In genomic region chr10:119496282-119496681, GRCh38 we compare ENCODE assay signal across 9 cellular contexts. TPM values are rescaled to one million over a fixed set of nuclear protein-coding genes. Genes with fewer than 3 reads are reported as not detected.
A peak's percentile ranks its signal among the peaks of the same experiment; 100 is the strongest.
DNase-seq lines count a peak whose midpoint lies in the region; ATAC-seq and TF ChIP-seq lines count a peak whose summit lies in the region.
"Had no signal": no experiment of that assay in that cellular context is flagged by ENCODE, and none has a peak within 500 bp of the region (broad histone marks: within the 10 kb centered on the region; RNA-seq: fewer than 3 reads in every experiment).

No MANE protein-coding gene starts in this region.

- CTCF ChIA-PET in CD8-positive, alpha-beta T cell (lab: Charles Lee): interaction anchor here (0.6 kb wide), 2 partner anchors 95 to 108 kb away, joined by 3 read pairs; no protein-coding TSS in a partner anchor

- no peaks in the 10 kb centered on the region for H3K9me3 ChIP-seq in CD8-positive, alpha-beta T cell (ENCODE audit: low read length)
- H3K9me3 ChIP-seq in suprapubic skin: no peaks in the 10 kb centered on the region
- H3K9me3 ChIP-seq in uterus: no peaks in the 10 kb centered on the region

- H3K4me1 ChIP-seq in CD8-positive, alpha-beta T cell (ENCODE audit: insufficient read depth, low read length): peaks cover 90% of the 10 kb centered on the region
- peaks cover 8% of the 10 kb centered on the region for H3K4me1 ChIP-seq in suprapubic skin
- H3K4me1 ChIP-seq in uterus: no peaks in the 10 kb centered on the region

- no peak overlapping the region for H3K4me3 ChIP-seq in CD8-positive, alpha-beta T cell (ENCODE audit: low read depth, low read length)
- no peak overlapping the region for H3K4me3 ChIP-seq in suprapubic skin
- H3K4me3 ChIP-seq in uterus: no peak overlapping the region

- TF ChIP-seq POLR2A in suprapubic skin (IDR thresholded peaks at IDR 0.05): no peak
- TF ChIP-seq POLR2A in uterus (IDR thresholded peaks at IDR 0.05): no peak

- WGBS in suprapubic skin: 71% methylated on average over 5 of the region's 6 CpGs

- intact Hi-C loops in CD8-positive, alpha-beta T cell (cut with DNase I, micrococcal nuclease): no loop called here
- intact Hi-C loops in uterus (cut with DNase I; ENCODE audit: low total_unique reads): no loop called here

- POLR2A ChIA-PET in CD8-positive, alpha-beta T cell (lab: Charles Lee): no interaction called here
- POLR2A ChIA-PET in activated naive CD8-positive, alpha-beta T cell treated with anti-CD3 and anti-CD28 coated beads, Interleukin-2, amount 10 ng/mL, durations not matched to agents 7 days and 5 days (lab: Charles Lee): interaction anchor here (1.0 kb wide), 1 partner anchor 46 kb away, joined by 3 read pairs; the partner anchor contains the start of gene RGS10

- DNase-seq in CD8-positive, alpha-beta T cell: peak in 1 of 7 experiments; percentile 35
- DNase-seq in activated naive CD8-positive, alpha-beta T cell treated with anti-CD3 and anti-CD28 coated beads, Interleukin-2, amount 10 ng/mL, durations not matched to agents 7 days and 5 days: peak; percentile 47
- no peak for DNase-seq in EL
- no peak for DNase-seq in suprapubic skin (ENCODE audit: low spot score in 2 of 2)
- DNase-seq in uterus: no peak
- DNase-seq in HFFc6: no peak

- H3K27me3 ChIP-seq in CD8-positive, alpha-beta T cell (ENCODE audit: insufficient read depth, low read length): no peaks in the 10 kb centered on the region
- no peaks in the 10 kb centered on the region for H3K27me3 ChIP-seq in suprapubic skin
- H3K27me3 ChIP-seq in uterus: no peaks in the 10 kb centered on the region

- no peak for TF ChIP-seq CTCF in CD8-positive, alpha-beta T cell (IDR thresholded peaks at IDR 0.05)
- TF ChIP-seq CTCF in suprapubic skin (IDR thresholded peaks at IDR 0.05) (no peak), uterus (IDR thresholded peaks at IDR 0.05) (no peak), HFFc6 (IDR thresholded peaks at IDR 0.05) (no peak)

- H3K27ac ChIP-seq in CD8-positive, alpha-beta T cell (ENCODE audit: low read depth, low read length): no peak overlapping the region
- H3K27ac ChIP-seq in suprapubic skin: no peak overlapping the region
- H3K27ac ChIP-seq in uterus: no peak overlapping the region

- H3K9me3 Mint-ChIP-seq in CD8-positive, alpha-beta T cell: no peaks in the 10 kb centered on the region
- H3K9me3 Mint-ChIP-seq in activated naive CD8-positive, alpha-beta T cell treated with anti-CD3 and anti-CD28 coated beads, Interleukin-2, amount 10 ng/mL, durations not matched to agents 7 days and 5 days: no peaks in the 10 kb centered on the region
- H3K9me3 Mint-ChIP-seq in HFFc6: no peaks in the 10 kb centered on the region

- H3K27me3 Mint-ChIP-seq in CD8-positive, alpha-beta T cell (ENCODE audit: low read depth): no peaks in the 10 kb centered on the region
- H3K27me3 Mint-ChIP-seq in activated naive CD8-positive, alpha-beta T cell treated with anti-CD3 and anti-CD28 coated beads, Interleukin-2, amount 10 ng/mL, durations not matched to agents 7 days and 5 days: no peaks in the 10 kb centered on the region
- peaks cover 5% of the 10 kb centered on the region for H3K27me3 Mint-ChIP-seq in HFFc6 (ENCODE audit: insufficient read depth)
- H3K27me3 Mint-ChIP-seq: brain had no signal

- no peak for ATAC-seq in CD8-positive, alpha-beta T cell
- peak; percentile 52 for ATAC-seq in GM19467 (IDR thresholded peaks at IDR 0.05; ENCODE audit: unreplicated experiment)
- ATAC-seq in HG03378 (IDR thresholded peaks at IDR 0.05; ENCODE audit: unreplicated experiment): peak; percentile 85
- ATAC-seq in activated naive CD8-positive, alpha-beta T cell treated with anti-CD3 and anti-CD28 coated beads, Interleukin-2, amount 10 ng/mL, durations not matched to agents 7 days and 5 days (ENCODE audit: low read depth): peak; percentile 53

- peak overlapping the region; percentile 2 for H3K4me3 Mint-ChIP-seq in CD8-positive, alpha-beta T cell
- H3K4me3 Mint-ChIP-seq in activated naive CD8-positive, alpha-beta T cell treated with anti-CD3 and anti-CD28 coated beads, Interleukin-2, amount 10 ng/mL, durations not matched to agents 7 days and 5 days: peak overlapping the region; percentile 32
- no peak overlapping the region for H3K4me3 Mint-ChIP-seq in HFFc6
- H3K4me3 Mint-ChIP-seq: brain had no signal

- H3K27ac Mint-ChIP-seq in CD8-positive, alpha-beta T cell: peak overlapping the region; percentile 99
- H3K27ac Mint-ChIP-seq in activated naive CD8-positive, alpha-beta T cell treated with anti-CD3 and anti-CD28 coated beads, Interleukin-2, amount 10 ng/mL, durations not matched to agents 7 days and 5 days: peak overlapping the region; percentile 73
- H3K27ac Mint-ChIP-seq in HFFc6: no peak overlapping the region

- no peak for TF ChIP-seq EP300 in suprapubic skin (IDR thresholded peaks at IDR 0.05)

- peaks cover 82% of the 10 kb centered on the region for H3K4me1 Mint-ChIP-seq in CD8-positive, alpha-beta T cell (ENCODE audit: low read depth)
- H3K4me1 Mint-ChIP-seq in activated naive CD8-positive, alpha-beta T cell treated with anti-CD3 and anti-CD28 coated beads, Interleukin-2, amount 10 ng/mL, durations not matched to agents 7 days and 5 days: peaks cover 74% of the 10 kb centered on the region
- H3K4me1 Mint-ChIP-seq in HFFc6 (ENCODE audit: low read depth): peaks cover 33% of the 10 kb centered on the region

- no peaks in the 10 kb centered on the region for H3K36me3 ChIP-seq in CD8-positive, alpha-beta T cell (ENCODE audit: insufficient read depth, low read length)
- H3K36me3 ChIP-seq in suprapubic skin: no peaks in the 10 kb centered on the region
- H3K36me3 ChIP-seq in uterus: no peaks in the 10 kb centered on the region

- peaks cover 26% of the 10 kb centered on the region for H3K36me3 Mint-ChIP-seq in CD8-positive, alpha-beta T cell
- peaks cover 23% of the 10 kb centered on the region for H3K36me3 Mint-ChIP-seq in activated naive CD8-positive, alpha-beta T cell treated with anti-CD3 and anti-CD28 coated beads, Interleukin-2, amount 10 ng/mL, durations not matched to agents 7 days and 5 days
- peaks cover 8% of the 10 kb centered on the region; the same call in 1 of the 2 replicates for H3K36me3 Mint-ChIP-seq in HFFc6 (ENCODE audit: low read depth)
- H3K36me3 Mint-ChIP-seq: brain had no signal

RNA-seq across cellular contexts. Expression of gene RGS10, which starts 46.2 kb away (rescaled TPM):
- 100 to 1,000 TPM; 145 to 152 TPM for total RNA-seq in CD8-positive, alpha-beta T cell
- 100 to 1,000 TPM; 157 to 159 TPM for total RNA-seq in activated naive CD8-positive, alpha-beta T cell treated with anti-CD3 and anti-CD28 coated beads, Interleukin-2, amount 10 ng/mL, durations not matched to agents 7 days and 5 days
- 10 to 100 TPM; 15.2 to 27.0 (median 23.0) TPM for total RNA-seq in suprapubic skin
- 100 to 1,000 TPM in 1 of 4 donors, 10 to 100 TPM in 3; 29.1 to 165 (median 64.1) TPM for total RNA-seq in uterus
- 10 to 100 TPM; 52.6 to 76.4 (median 71.3) TPM for total RNA-seq in HFFc6 (2021; fragmentation: NEBNext Ultra II Directional; extraction: Animal tissue kit (Norgen Biotek cat#: 25700))
